ENCODE assay signal across 1 cellular context in genomic region chr2:164840930-164841718, GRCh38.
TF ChIP-seq lines count a peak whose summit lies in the region.

No MANE protein-coding gene starts in this region.

TF ChIP-seq in A549, 52 proteins besides CTCF, POLR2A, EP300 and RAD21 (continued from another document):
- TF ChIP-seq REST (IDR thresholded peaks at IDR 0.05) = no peak
